9 cellular contexts compared by ENCODE assay signal in genomic region chr3:50600141-50600753, GRCh38. TPM values are rescaled to one million over a fixed set of nuclear protein-coding genes. Genes with fewer than 3 reads are reported as not detected.
A peak's percentile ranks its signal among the peaks of the same experiment; 100 is the strongest.
DNase-seq lines count a peak whose midpoint lies in the region; ATAC-seq and TF ChIP-seq lines count a peak whose summit lies in the region.
"Had no signal": no experiment of that assay in that cellular context is flagged by ENCODE, and none has a peak within 500 bp of the region (broad histone marks: within the 10 kb centered on the region; RNA-seq: fewer than 3 reads in every experiment).

No MANE protein-coding gene starts in this region.

- H3K4me1 Mint-ChIP-seq in activated T-helper 1 cell treated with anti-CD3 and anti-CD28 coated beads, Interleukin-12 subunit alpha, Interleukin-12 subunit beta, Interleukin-2, Interleukin-4 antibody, amounts not matched to agents 30 ng/mL and 10 ng/mL and 1 ng/mL, durations not matched to agents 14 hours and 24 hours and 36 hours (ENCODE audit: low read depth), result peaks cover 83% of the 10 kb centered on the region

- peaks cover 50% of the 10 kb centered on the region for H3K36me3 Mint-ChIP-seq in activated T-helper 1 cell treated with anti-CD3 and anti-CD28 coated beads, Interleukin-12 subunit alpha, Interleukin-12 subunit beta, Interleukin-2, Interleukin-4 antibody, amounts not matched to agents 30 ng/mL and 10 ng/mL and 1 ng/mL, durations not matched to agents 14 hours and 24 hours and 36 hours (ENCODE audit: low read depth)

- no peaks in the 10 kb centered on the region for H3K36me3 ChIP-seq in right lobe of liver
- no peaks in the 10 kb centered on the region for H3K36me3 ChIP-seq in suprapubic skin

- TF ChIP-seq EP300 in suprapubic skin (IDR thresholded peaks at IDR 0.05), result no peak

- peak overlapping the region; percentile 99 for H3K4me3 Mint-ChIP-seq in activated T-helper 1 cell treated with anti-CD3 and anti-CD28 coated beads, Interleukin-12 subunit alpha, Interleukin-12 subunit beta, Interleukin-2, Interleukin-4 antibody, amounts not matched to agents 30 ng/mL and 10 ng/mL and 1 ng/mL, durations not matched to agents 14 hours and 24 hours and 36 hours

- TF ChIP-seq POLR2A in right lobe of liver (IDR thresholded peaks at IDR 0.05), result no peak
- no peak for TF ChIP-seq POLR2A in suprapubic skin (IDR thresholded peaks at IDR 0.05)

- TF ChIP-seq CTCF in right lobe of liver (IDR thresholded peaks at IDR 0.05) (no peak), suprapubic skin (IDR thresholded peaks at IDR 0.05) (no peak)

- no peaks in the 10 kb centered on the region for H3K9me3 ChIP-seq in right lobe of liver
- H3K9me3 ChIP-seq in suprapubic skin, result no peaks in the 10 kb centered on the region

- peak overlapping the region; percentile 98 for H3K27ac Mint-ChIP-seq in activated T-helper 1 cell treated with anti-CD3 and anti-CD28 coated beads, Interleukin-12 subunit alpha, Interleukin-12 subunit beta, Interleukin-2, Interleukin-4 antibody, amounts not matched to agents 30 ng/mL and 10 ng/mL and 1 ng/mL, durations not matched to agents 14 hours and 24 hours and 36 hours

- H3K4me1 ChIP-seq in right lobe of liver (peaks cover 3 to 53% (median 32%) of the 10 kb centered on the region in 4 donors), suprapubic skin (peaks cover 65% of the 10 kb centered on the region)

- WGBS in right lobe of liver (ENCODE audit: insufficient coverage, low coverage, low lambda C conversion rate, missing lambda C conversion rate), result 52% methylated on average over 6 of the region's 9 CpGs
- WGBS in suprapubic skin, result 75% methylated on average over 9 of the region's 9 CpGs

- intact Hi-C loops in activated T-helper 1 cell treated with anti-CD3 and anti-CD28 coated beads, Interleukin-12 subunit alpha, Interleukin-12 subunit beta, Interleukin-2, Interleukin-4 antibody, amounts not matched to agents 30 ng/mL and 10 ng/mL and 1 ng/mL, durations not matched to agents 14 hours and 24 hours and 36 hours (cut with micrococcal nuclease), result loop anchor here (2.0 kb wide), 1 partner anchor 17 kb away; the partner anchor contains the start of gene MAPKAPK3
- intact Hi-C loops in right lobe of liver (cut with DNase I), result no loop called here

- H3K27me3 ChIP-seq in right lobe of liver (no peaks in the 10 kb centered on the region), suprapubic skin (no peaks in the 10 kb centered on the region)

- no peaks in the 10 kb centered on the region for H3K9me3 Mint-ChIP-seq in activated T-helper 1 cell treated with anti-CD3 and anti-CD28 coated beads, Interleukin-12 subunit alpha, Interleukin-12 subunit beta, Interleukin-2, Interleukin-4 antibody, amounts not matched to agents 30 ng/mL and 10 ng/mL and 1 ng/mL, durations not matched to agents 14 hours and 24 hours and 36 hours

- H3K27me3 Mint-ChIP-seq in activated T-helper 1 cell treated with anti-CD3 and anti-CD28 coated beads, Interleukin-12 subunit alpha, Interleukin-12 subunit beta, Interleukin-2, Interleukin-4 antibody, amounts not matched to agents 30 ng/mL and 10 ng/mL and 1 ng/mL, durations not matched to agents 14 hours and 24 hours and 36 hours (ENCODE audit: insufficient read depth), result no peaks in the 10 kb centered on the region

- H3K27ac ChIP-seq in right lobe of liver (peak overlapping the region; percentile 35 to 93 (median 93)), suprapubic skin (peak overlapping the region; percentile 97)

- in situ Hi-C loops in G401 (cut with HindIII; ENCODE audit: low sequenced_read_pairs), result loop anchor here (25.0 kb wide), 1 partner anchor 787 kb away; the partner anchor contains the start of genes MANF and RBM15B

- H3K4me3 ChIP-seq in right lobe of liver (no peak overlapping the region), suprapubic skin (no peak overlapping the region)

- peak; percentile 51 to 62 for DNase-seq in activated CD4-positive, alpha-beta T cell treated with anti-CD3 and anti-CD28 coated beads, Interleukin-2, amount 50 U/mL, for 48 hours
- DNase-seq in activated CD4-positive, alpha-beta T cell treated with anti-CD3 and anti-CD28 coated beads for 4 hours, result no peak
- no peak for DNase-seq in activated T-helper 1 cell treated with anti-CD3 and anti-CD28 coated beads, Interleukin-12 subunit alpha, Interleukin-12 subunit beta, Interleukin-2, Interleukin-4 antibody, amounts not matched to agents 30 ng/mL and 10 ng/mL and 1 ng/mL, durations not matched to agents 14 hours and 24 hours and 36 hours (ENCODE audit: low spot score)
- DNase-seq in right lobe of liver (peak in 1 of 3 donors; percentile 60), suprapubic skin (ENCODE audit: low spot score in 2 of 2) (no peak), G401 (ENCODE audit: low spot score) (no peak), NCI-H2171 treated with DMSO at 0.1 percent for 48 hours (lab: John Stamatoyannopoulos, UW) (no peak), cortex of kidney (lab: John Stamatoyannopoulos, UW) (no peak)
- DNase-seq: foreskin melanocyte had no signal

- ATAC-seq in right lobe of liver, result peak in 2 of 4 donors; percentile 6 to 12

RNA-seq across cellular contexts. Expression of gene CISH, which starts 11.3 kb away (rescaled TPM):
- 334 and 341 TPM in 2 replicates for total RNA-seq in activated T-helper 1 cell treated with anti-CD3 and anti-CD28 coated beads, Interleukin-12 subunit alpha, Interleukin-12 subunit beta, Interleukin-2, Interleukin-4 antibody, amounts not matched to agents 30 ng/mL and 10 ng/mL and 1 ng/mL, durations not matched to agents 14 hours and 24 hours and 36 hours
- 10 to 100 TPM in 4 of 6 experiments, 1 to 10 TPM in 2; 5.3 to 28.1 (median 17.8) TPM for total RNA-seq in right lobe of liver
- total RNA-seq in suprapubic skin, result 10 to 100 TPM; 12.8 to 20.5 (median 14.7) TPM
- 1.7 and 2.2 TPM in 2 replicates for total RNA-seq in G401 (2014; rRNA removed; shearing (Covaris generic))

RNA-seq across cellular contexts. Expression of gene MAPKAPK3, which starts 16.7 kb away (rescaled TPM):
- total RNA-seq in activated T-helper 1 cell treated with anti-CD3 and anti-CD28 coated beads, Interleukin-12 subunit alpha, Interleukin-12 subunit beta, Interleukin-2, Interleukin-4 antibody, amounts not matched to agents 30 ng/mL and 10 ng/mL and 1 ng/mL, durations not matched to agents 14 hours and 24 hours and 36 hours, result 191 and 201 TPM in 2 replicates
- 10 to 100 TPM; 16.6 to 21.4 (median 18.6) TPM for total RNA-seq in right lobe of liver
- total RNA-seq in suprapubic skin, result 100 to 1,000 TPM in 2 of 4 donors, 10 to 100 TPM in 2; 71.5 to 120 (median 99.4) TPM
- total RNA-seq in G401 (2014; rRNA removed; shearing (Covaris generic)), result 99.1 and 108 TPM in 2 replicates

RNA-seq across cellular contexts. Expression of gene HEMK1, which starts 30.9 kb away (rescaled TPM):
- total RNA-seq in activated T-helper 1 cell treated with anti-CD3 and anti-CD28 coated beads, Interleukin-12 subunit alpha, Interleukin-12 subunit beta, Interleukin-2, Interleukin-4 antibody, amounts not matched to agents 30 ng/mL and 10 ng/mL and 1 ng/mL, durations not matched to agents 14 hours and 24 hours and 36 hours, result 54.1 and 58.0 TPM in 2 replicates
- 10 to 100 TPM; 10.5 to 19.4 (median 14.0) TPM for total RNA-seq in right lobe of liver
- total RNA-seq in suprapubic skin, result 10 to 100 TPM in 1 of 4 donors, 1 to 10 TPM in 3; 3.8 to 10.6 (median 8.4) TPM
- 3.4 and 9.5 TPM in 2 replicates for total RNA-seq in G401 (2014; rRNA removed; shearing (Covaris generic))

RNA-seq across cellular contexts. Expression of gene C3orf18, which starts 32.7 kb away (rescaled TPM):
- 21.5 and 21.9 TPM in 2 replicates for total RNA-seq in activated T-helper 1 cell treated with anti-CD3 and anti-CD28 coated beads, Interleukin-12 subunit alpha, Interleukin-12 subunit beta, Interleukin-2, Interleukin-4 antibody, amounts not matched to agents 30 ng/mL and 10 ng/mL and 1 ng/mL, durations not matched to agents 14 hours and 24 hours and 36 hours
- total RNA-seq in right lobe of liver (1 to 10 TPM; 2.0 to 7.8 (median 2.8) TPM), suprapubic skin (1 to 10 TPM; 1.3 to 3.7 (median 2.2) TPM)
- 10.8 and 15.4 TPM in 2 replicates for total RNA-seq in G401 (2014; rRNA removed; shearing (Covaris generic))

Comparison
In these comparisons a context has a peak if more than half of its experiments do, and no peak if none do; other contexts are left out.
1. DNase-seq: peak in activated CD4-positive, alpha-beta T cell treated with anti-CD3 and anti-CD28 coated beads, Interleukin-2, amount 50 U/mL, for 48 hours (2 of 2); none in activated CD4-positive, alpha-beta T cell treated with anti-CD3 and anti-CD28 coated beads for 4 hours (0 of 2), activated T-helper 1 cell treated with anti-CD3 and anti-CD28 coated beads, Interleukin-12 subunit alpha, Interleukin-12 subunit beta, Interleukin-2, Interleukin-4 antibody, amounts not matched to agents 30 ng/mL and 10 ng/mL and 1 ng/mL, durations not matched to agents 14 hours and 24 hours and 36 hours (single experiment), suprapubic skin (0 of 2), G401 (single experiment), NCI-H2171 treated with DMSO at 0.1 percent for 48 hours (single experiment) and cortex of kidney (single experiment).
2. RNA of gene CISH, which starts 11.3 kb away (total RNA-seq): 334 to 341 TPM in activated T-helper 1 cell treated with anti-CD3 and anti-CD28 coated beads, Interleukin-12 subunit alpha, Interleukin-12 subunit beta, Interleukin-2, Interleukin-4 antibody, amounts not matched to agents 30 ng/mL and 10 ng/mL and 1 ng/mL, durations not matched to agents 14 hours and 24 hours and 36 hours; 5.3 to 28.1 TPM in right lobe of liver, 12.8 to 20.5 TPM in suprapubic skin and 1.7 to 2.2 TPM in G401; every median in the first group is over 10 times any median in the second.